Comparison of ENCODE assay signal across 1 cellular context in genomic region chr6:31270788-31271640, GRCh38.
TF ChIP-seq lines count a peak whose summit lies in the region.

No MANE protein-coding gene starts in this region.

TF ChIP-seq in IMR-90, 13 proteins besides CTCF, POLR2A, EP300 and RAD21 (continued from another document):
- TF ChIP-seq ELK1 (IDR thresholded peaks at IDR 0.05; ENCODE audit: borderline replicate concordance, low read depth, low read length): no peak
- no peak for TF ChIP-seq MAFK (IDR thresholded peaks at IDR 0.05; ENCODE audit: low read depth, low read length)
